In genomic region chr5:172979778-172980177, GRCh38 we compare ENCODE assay signal across 18 cellular contexts.
"Had no signal": no experiment of that assay in that cellular context is flagged by ENCODE, and none has a peak within 500 bp of the region (broad histone marks: within the 10 kb centered on the region; RNA-seq: fewer than 3 reads in every experiment).

No MANE protein-coding gene starts in this region.

- H3K9ac ChIP-seq: neural progenitor cell had no signal

- H3K27ac Mint-ChIP-seq: activated CD4-positive, alpha-beta memory T cell treated with anti-CD3 and anti-CD28 coated beads, Interleukin-2, amount 10 ng/mL, durations not matched to agents 7 days and 5 days; activated CD4-positive, alpha-beta T cell treated with anti-CD3 and anti-CD28 coated beads for 36 hours; activated T-helper 1 cell treated with anti-CD3 and anti-CD28 coated beads, Interleukin-12 subunit alpha, Interleukin-12 subunit beta, Interleukin-2, Interleukin-4 antibody, amounts not matched to agents 30 ng/mL and 10 ng/mL and 1 ng/mL, durations not matched to agents 14 hours and 24 hours and 36 hours; neural progenitor cell had no signal

- H2AFZ ChIP-seq: neural progenitor cell had no signal

- H3K27ac ChIP-seq: ascending aorta, gastrocnemius medialis, left ventricle myocardium inferior, neural progenitor cell, ovary, skin epidermis, vagina, VCaP had no signal

- ATAC-seq: activated CD4-positive, alpha-beta T cell treated with anti-CD3 and anti-CD28 coated beads for 36 hours; esophagus mucosa; gastrocnemius medialis had no signal

- H3K9me3 Mint-ChIP-seq: activated CD4-positive, alpha-beta memory T cell treated with anti-CD3 and anti-CD28 coated beads, Interleukin-2, amount 10 ng/mL, durations not matched to agents 7 days and 5 days; activated T-helper 1 cell treated with anti-CD3 and anti-CD28 coated beads, Interleukin-12 subunit alpha, Interleukin-12 subunit beta, Interleukin-2, Interleukin-4 antibody, amounts not matched to agents 30 ng/mL and 10 ng/mL and 1 ng/mL, durations not matched to agents 14 hours and 24 hours and 36 hours; neural progenitor cell had no signal

- H3K9me3 ChIP-seq: ascending aorta, gastrocnemius medialis, left ventricle myocardium inferior, ovary, vagina had no signal

- FAIRE-seq: kidney had no signal

- H3K4me2 ChIP-seq: neural progenitor cell had no signal

- H3K36me3 ChIP-seq: ascending aorta, gastrocnemius medialis, left ventricle myocardium inferior, neural progenitor cell, ovary, vagina had no signal

- H3K4me3 Mint-ChIP-seq: activated CD4-positive, alpha-beta memory T cell treated with anti-CD3 and anti-CD28 coated beads, Interleukin-2, amount 10 ng/mL, durations not matched to agents 7 days and 5 days; activated CD4-positive, alpha-beta T cell treated with anti-CD3 and anti-CD28 coated beads for 36 hours; activated T-helper 1 cell treated with anti-CD3 and anti-CD28 coated beads, Interleukin-12 subunit alpha, Interleukin-12 subunit beta, Interleukin-2, Interleukin-4 antibody, amounts not matched to agents 30 ng/mL and 10 ng/mL and 1 ng/mL, durations not matched to agents 14 hours and 24 hours and 36 hours; neural progenitor cell had no signal

- DNase-seq: activated CD4-positive, alpha-beta memory T cell treated with anti-CD3 and anti-CD28 coated beads, Interleukin-2, amount 10 ng/mL, durations not matched to agents 7 days and 5 days; activated CD4-positive, alpha-beta T cell treated with anti-CD3 and anti-CD28 coated beads for 36 hours; activated naive CD4-positive, alpha-beta T cell; caudate nucleus; cortex of kidney; gastrocnemius medialis; kidney; left ventricle myocardium inferior; mesendoderm; ovary; SW 1271 had no signal

- H3K27me3 ChIP-seq: ascending aorta, gastrocnemius medialis, ovary, vagina had no signal

- H3K4me3 ChIP-seq: ascending aorta, gastrocnemius medialis, left ventricle myocardium inferior, neural progenitor cell, ovary, skin epidermis, vagina had no signal

- H3K36me3 Mint-ChIP-seq: neural progenitor cell had no signal

- H3K27me3 Mint-ChIP-seq: activated CD4-positive, alpha-beta memory T cell treated with anti-CD3 and anti-CD28 coated beads, Interleukin-2, amount 10 ng/mL, durations not matched to agents 7 days and 5 days had no signal
